In genomic region chr10:102731222-102731800, GRCh38 we compare ENCODE assay signal across 18 cellular contexts. TPM values are rescaled to one million over a fixed set of nuclear protein-coding genes. Genes with fewer than 3 reads are reported as not detected.
A peak's percentile ranks its signal among the peaks of the same experiment; 100 is the strongest.
DNase-seq lines count a peak whose midpoint lies in the region; ATAC-seq and TF ChIP-seq lines count a peak whose summit lies in the region.
"Had no signal": no experiment of that assay in that cellular context is flagged by ENCODE, and none has a peak within 500 bp of the region (broad histone marks: within the 10 kb centered on the region; RNA-seq: fewer than 3 reads in every experiment).

No MANE protein-coding gene starts in this region.

- H2BK15ac ChIP-seq in neuronal stem cell (ENCODE audit: low read length): no peak overlapping the region

- CTCF ChIA-PET in activated CD8-positive, alpha-beta T cell treated with anti-CD3 and anti-CD28 coated beads for 36 hours (lab: Charles Lee): interaction anchor here (2.0 kb wide), 1 partner anchor 18 kb away, joined by 7 read pairs; the partner anchor contains the start of gene ARL3
- CTCF ChIA-PET in activated CD8-positive, alpha-beta T cell treated with anti-CD3 and anti-CD28 coated beads, Interleukin-2, amount 10 ng/mL, durations not matched to agents 7 days and 5 days (lab: Charles Lee): interaction anchor here (1.3 to 1.4 kb wide), 2 partner anchors 10 to 171 kb away, joined by 3 read pairs; no protein-coding TSS in a partner anchor

- H3K27ac ChIP-seq in adrenal gland (peak overlapping the region in 2 of 5 donors; percentile 26 to 54), neuronal stem cell (replicated peaks; ENCODE audit: low read length) (no peak overlapping the region), tibial artery (no peak overlapping the region)
- H3K27ac ChIP-seq: BLaER1 treated with 17β-estradiol and CSF1 and Interleukin-3, amounts not matched to agents 10 nM and 100 nM; HL-60 had no signal

- peak overlapping the region; percentile 52 for H3K27ac Mint-ChIP-seq in activated CD8-positive, alpha-beta T cell treated with anti-CD3 and anti-CD28 coated beads for 36 hours
- no peak overlapping the region for H3K27ac Mint-ChIP-seq in activated CD8-positive, alpha-beta T cell treated with anti-CD3 and anti-CD28 coated beads, Interleukin-2, amount 10 ng/mL, durations not matched to agents 7 days and 5 days
- H3K27ac Mint-ChIP-seq: CD4-positive, CD25-positive, alpha-beta regulatory T cell; HFFc6 had no signal

- peaks cover 8% of the 10 kb centered on the region for H3K4me1 Mint-ChIP-seq in activated CD8-positive, alpha-beta T cell treated with anti-CD3 and anti-CD28 coated beads for 36 hours (ENCODE audit: low read depth)
- peaks cover 14% of the 10 kb centered on the region for H3K4me1 Mint-ChIP-seq in activated CD8-positive, alpha-beta T cell treated with anti-CD3 and anti-CD28 coated beads, Interleukin-2, amount 10 ng/mL, durations not matched to agents 7 days and 5 days (ENCODE audit: low read depth)

- no peak overlapping the region for H3K4me2 ChIP-seq in neuronal stem cell (ENCODE audit: insufficient read depth, low read length, poor library complexity, severe bottlenecking)
- H3K4me2 ChIP-seq: BLaER1 treated with 17β-estradiol and CSF1 and Interleukin-3, amounts not matched to agents 10 nM and 100 nM had no signal

- H4K8ac ChIP-seq in neuronal stem cell (ENCODE audit: low read depth, low read length): no peak overlapping the region

- no peak for ATAC-seq in activated CD8-positive, alpha-beta T cell treated with anti-CD3 and anti-CD28 coated beads for 36 hours
- no peak for ATAC-seq in activated CD8-positive, alpha-beta T cell treated with anti-CD3 and anti-CD28 coated beads, Interleukin-2, amount 10 ng/mL, durations not matched to agents 7 days and 5 days

- no peak overlapping the region for H3K14ac ChIP-seq in neuronal stem cell (ENCODE audit: low read length)

- intact Hi-C loops in activated CD8-positive, alpha-beta T cell treated with anti-CD3 and anti-CD28 coated beads for 36 hours (cut with micrococcal nuclease): no loop called here
- intact Hi-C loops in adrenal gland (cut with DNase I) (loop anchor here (5.0 to 10.0 kb wide), 2 partner anchors 93 to 166 kb away; no protein-coding TSS in a partner anchor), tibial artery (cut with DNase I; ENCODE audit: low total_unique reads) (loop anchor here (10.0 kb wide), 2 partner anchors 343 to 513 kb away; partner anchors contain the start of gene RPEL1)

- H3K4me1 ChIP-seq in adrenal gland (replicated peaks in 1 of 2) (peaks cover 0 to 25% of the 10 kb centered on the region in 2 donors), neuronal stem cell (ENCODE audit: control insufficient read depth in 2 of 2, insufficient read depth in 1 of 2, low read depth in 1 of 2, low read length in 2 of 2) (peaks cover 0 to 4% of the 10 kb centered on the region in 2 donors), tibial artery (peaks cover 0 to 7% (median 0%) of the 10 kb centered on the region in 4 donors)

- no peak for TF ChIP-seq POLR2A in adrenal gland (IDR thresholded peaks at IDR 0.05)

- no peak overlapping the region for H2AK5ac ChIP-seq in neuronal stem cell (ENCODE audit: low read depth, low read length)

- H3K9me3 Mint-ChIP-seq in activated CD8-positive, alpha-beta T cell treated with anti-CD3 and anti-CD28 coated beads for 36 hours: no peaks in the 10 kb centered on the region
- H3K9me3 Mint-ChIP-seq in activated CD8-positive, alpha-beta T cell treated with anti-CD3 and anti-CD28 coated beads, Interleukin-2, amount 10 ng/mL, durations not matched to agents 7 days and 5 days (ENCODE audit: insufficient read depth): no peaks in the 10 kb centered on the region
- H3K9me3 Mint-ChIP-seq: CD4-positive, CD25-positive, alpha-beta regulatory T cell; HFFc6 had no signal

- H3K36me3 Mint-ChIP-seq in activated CD8-positive, alpha-beta T cell treated with anti-CD3 and anti-CD28 coated beads for 36 hours (ENCODE audit: low read depth): peaks cover 38% of the 10 kb centered on the region
- peaks cover 29% of the 10 kb centered on the region for H3K36me3 Mint-ChIP-seq in activated CD8-positive, alpha-beta T cell treated with anti-CD3 and anti-CD28 coated beads, Interleukin-2, amount 10 ng/mL, durations not matched to agents 7 days and 5 days (ENCODE audit: low read depth)

- H3K9ac ChIP-seq in neuronal stem cell (ENCODE audit: low read depth, low read length, poor library complexity): no peak overlapping the region

- no peaks in the 10 kb centered on the region for H3K9me3 ChIP-seq in adrenal gland (replicated peaks in 1 of 3)
- H3K9me3 ChIP-seq in neuronal stem cell (replicated peaks in 1 of 2; ENCODE audit: control insufficient read depth in 2 of 2, insufficient read depth in 1 of 2, low read depth in 1 of 2, low read length in 2 of 2): no peaks in the 10 kb centered on the region
- no peaks in the 10 kb centered on the region for H3K9me3 ChIP-seq in tibial artery
- H3K9me3 ChIP-seq: BLaER1 treated with 17β-estradiol and CSF1 and Interleukin-3, amounts not matched to agents 10 nM and 100 nM had no signal

- WGBS in adrenal gland, 4 donors: 39 to 55% (median 48%) methylated on average over 3 to 5 of the region's 5 CpGs
- no CpG with 5 or more reads among the region's 5 CpGs for whole genome bisulfite sequencing in neuronal stem cell (ENCODE audit: extremely low coverage in 2 of 2, insufficient read length in 2 of 2, insufficient replicate concordance in 1 of 2), 2 donors

- H2BK120ac ChIP-seq in neuronal stem cell (ENCODE audit: low read depth, low read length): no peak overlapping the region

- H3K27me3 ChIP-seq in adrenal gland (no peaks in the 10 kb centered on the region), neuronal stem cell (ENCODE audit: control insufficient read depth in 3 of 3, insufficient read depth in 3 of 3, low read depth in 1 of 3, low read length in 3 of 3) (no peaks in the 10 kb centered on the region), tibial artery (no peaks in the 10 kb centered on the region)
- H3K27me3 ChIP-seq: BLaER1 treated with 17β-estradiol and CSF1 and Interleukin-3, amounts not matched to agents 10 nM and 100 nM had no signal

- H3K4me3 ChIP-seq in adrenal gland (no peak overlapping the region), neuronal stem cell (ENCODE audit: low read length in 2 of 2) (no peak overlapping the region), tibial artery (no peak overlapping the region)
- H3K4me3 ChIP-seq: BLaER1 treated with 17β-estradiol and CSF1 and Interleukin-3, amounts not matched to agents 10 nM and 100 nM had no signal

- no peak overlapping the region for H2BK12ac ChIP-seq in neuronal stem cell (ENCODE audit: low read length)

- no peak overlapping the region for H4K91ac ChIP-seq in neuronal stem cell (ENCODE audit: low read depth, low read length, poor library complexity)

- peaks cover under 1% of the 10 kb centered on the region for H3K79me1 ChIP-seq in neuronal stem cell (ENCODE audit: low read depth, low read length)

- TF ChIP-seq CTCF in activated CD8-positive, alpha-beta T cell treated with anti-CD3 and anti-CD28 coated beads for 36 hours (IDR thresholded peaks at IDR 0.05): no peak
- no peak for TF ChIP-seq CTCF in adrenal gland (IDR thresholded peaks at IDR 0.05)
- TF ChIP-seq CTCF in tibial artery (IDR thresholded peaks at IDR 0.05): no peak

- DNase-seq in activated CD8-positive, alpha-beta T cell treated with anti-CD3 and anti-CD28 coated beads for 36 hours: no peak
- DNase-seq in activated CD8-positive, alpha-beta T cell treated with anti-CD3 and anti-CD28 coated beads, Interleukin-2, amount 10 ng/mL, durations not matched to agents 7 days and 5 days: no peak
- DNase-seq in adrenal gland (peak; percentile 51 to 81 (median 74)), neuronal stem cell (ENCODE audit: low spot score) (no peak), NCI-H510A treated with DMSO at 0.1 percent for 48 hours (lab: John Stamatoyannopoulos, UW) (no peak), kidney glomerular epithelial cell (lab: John Stamatoyannopoulos, UW) (no peak), tibial artery (no peak)
- DNase-seq: 8988T; AML-193; CD4-positive, CD25-positive, alpha-beta regulatory T cell; DMS53; GF-D8; H7; HFFc6; IMR-90; KG1 had no signal

- H3K36me3 ChIP-seq in adrenal gland (replicated peaks in 1 of 2) (peaks cover 0 to 11% of the 10 kb centered on the region in 2 donors), neuronal stem cell (replicated peaks in 1 of 2; ENCODE audit: control insufficient read depth in 2 of 2, insufficient read depth in 2 of 2, low read length in 2 of 2) (peaks cover 52 to 88% of the 10 kb centered on the region in 2 donors), tibial artery (peaks cover 0 to 59% (median 0%) of the 10 kb centered on the region in 3 donors)

- H2AFZ ChIP-seq in neuronal stem cell (ENCODE audit: low read length): no peak overlapping the region

- no peak overlapping the region for H3K18ac ChIP-seq in neuronal stem cell (ENCODE audit: low read length)

- H3K4me3 Mint-ChIP-seq in activated CD8-positive, alpha-beta T cell treated with anti-CD3 and anti-CD28 coated beads for 36 hours: no peak overlapping the region
- no peak overlapping the region for H3K4me3 Mint-ChIP-seq in activated CD8-positive, alpha-beta T cell treated with anti-CD3 and anti-CD28 coated beads, Interleukin-2, amount 10 ng/mL, durations not matched to agents 7 days and 5 days
- H3K4me3 Mint-ChIP-seq: CD4-positive, CD25-positive, alpha-beta regulatory T cell; HFFc6 had no signal

- no peak overlapping the region for H3K4ac ChIP-seq in neuronal stem cell (ENCODE audit: low read length)

- H3K27me3 Mint-ChIP-seq in activated CD8-positive, alpha-beta T cell treated with anti-CD3 and anti-CD28 coated beads for 36 hours: no peaks in the 10 kb centered on the region
- no peaks in the 10 kb centered on the region for H3K27me3 Mint-ChIP-seq in activated CD8-positive, alpha-beta T cell treated with anti-CD3 and anti-CD28 coated beads, Interleukin-2, amount 10 ng/mL, durations not matched to agents 7 days and 5 days (ENCODE audit: low read depth)
- H3K27me3 Mint-ChIP-seq: CD4-positive, CD25-positive, alpha-beta regulatory T cell had no signal

- POLR2A ChIA-PET in activated CD8-positive, alpha-beta T cell treated with anti-CD3 and anti-CD28 coated beads for 36 hours (lab: Charles Lee): interaction anchor here (0.7 kb wide), 1 partner anchor 15 kb away, joined by 4 read pairs; no protein-coding TSS in a partner anchor
- POLR2A ChIA-PET in activated CD8-positive, alpha-beta T cell treated with anti-CD3 and anti-CD28 coated beads, Interleukin-2, amount 10 ng/mL, durations not matched to agents 7 days and 5 days (lab: Charles Lee): no interaction called here

- H2BK5ac ChIP-seq in neuronal stem cell (ENCODE audit: low read length): peak overlapping the region; percentile 6

- no peak overlapping the region for H3K23ac ChIP-seq in neuronal stem cell (ENCODE audit: low read depth, low read length, poor library complexity)

RNA-seq across cellular contexts. Expression of gene WBP1L, which starts 12.4 kb away (rescaled TPM):
- 10 to 100 TPM; 11.4 to 12.7 TPM for total RNA-seq in activated CD8-positive, alpha-beta T cell treated with anti-CD3 and anti-CD28 coated beads for 36 hours
- 10 to 100 TPM; 25.7 to 25.9 TPM for total RNA-seq in activated CD8-positive, alpha-beta T cell treated with anti-CD3 and anti-CD28 coated beads, Interleukin-2, amount 10 ng/mL, durations not matched to agents 7 days and 5 days
- 100 to 1,000 TPM in 7 of 8 donors, 10 to 100 TPM in 1; 77.4 to 231 (median 120) TPM for total RNA-seq in adrenal gland
- 10 to 100 TPM; 38.5 to 48.5 (median 46.7) TPM for polyA plus RNA-seq in adrenal gland
- 20.1 TPM for polyA plus RNA-seq in neuronal stem cell (2013, experiment 1 of 2)
- 20.2 TPM for polyA plus RNA-seq in neuronal stem cell (2013, experiment 2 of 2)

RNA-seq across cellular contexts. Expression of gene SFXN2, which starts 16.9 kb away (rescaled TPM):
- 10 to 100 TPM; 12.8 to 16.3 TPM for total RNA-seq in activated CD8-positive, alpha-beta T cell treated with anti-CD3 and anti-CD28 coated beads for 36 hours
- total RNA-seq in activated CD8-positive, alpha-beta T cell treated with anti-CD3 and anti-CD28 coated beads, Interleukin-2, amount 10 ng/mL, durations not matched to agents 7 days and 5 days: 10 to 100 TPM; 22.2 TPM
- 10 to 100 TPM in 2 of 8 donors, 1 to 10 TPM in 5, under 1 TPM in 1; 0.91 to 12.2 (median 6.4) TPM for total RNA-seq in adrenal gland
- polyA plus RNA-seq in adrenal gland: 1 to 10 TPM; 3.7 to 4.4 (median 4.1) TPM
- polyA plus RNA-seq in neuronal stem cell (2013, experiment 1 of 2): 3.9 TPM
- polyA plus RNA-seq in neuronal stem cell (2013, experiment 2 of 2): 4.0 TPM

RNA-seq across cellular contexts. Expression of gene ARL3, which starts 17.1 kb away (rescaled TPM):
- total RNA-seq in activated CD8-positive, alpha-beta T cell treated with anti-CD3 and anti-CD28 coated beads for 36 hours: 1 to 10 TPM; 5.3 to 6.2 TPM
- 1 to 10 TPM; 4.7 to 5.2 TPM for total RNA-seq in activated CD8-positive, alpha-beta T cell treated with anti-CD3 and anti-CD28 coated beads, Interleukin-2, amount 10 ng/mL, durations not matched to agents 7 days and 5 days
- total RNA-seq in adrenal gland: 10 to 100 TPM in 3 of 8 donors, 1 to 10 TPM in 5; 4.8 to 13.2 (median 7.9) TPM
- polyA plus RNA-seq in adrenal gland: 10 to 100 TPM in 1 of 3 donors, 1 to 10 TPM in 2; 6.4 to 20.5 (median 7.6) TPM
- polyA plus RNA-seq in neuronal stem cell (2013, experiment 1 of 2): 51.4 TPM
- polyA plus RNA-seq in neuronal stem cell (2013, experiment 2 of 2): 52.4 TPM

Comparison
In these comparisons a context has a peak if more than half of its experiments do, and no peak if none do; other contexts are left out.
1. DNase-seq: peak in adrenal gland (7 of 7); none in activated CD8-positive, alpha-beta T cell treated with anti-CD3 and anti-CD28 coated beads for 36 hours (single experiment), activated CD8-positive, alpha-beta T cell treated with anti-CD3 and anti-CD28 coated beads, Interleukin-2, amount 10 ng/mL, durations not matched to agents 7 days and 5 days (single experiment), neuronal stem cell (single experiment), NCI-H510A treated with DMSO at 0.1 percent for 48 hours (single experiment), kidney glomerular epithelial cell (single experiment) and tibial artery (0 of 2).